10 cellular contexts compared by ENCODE assay signal in the genomic region with DNA sequence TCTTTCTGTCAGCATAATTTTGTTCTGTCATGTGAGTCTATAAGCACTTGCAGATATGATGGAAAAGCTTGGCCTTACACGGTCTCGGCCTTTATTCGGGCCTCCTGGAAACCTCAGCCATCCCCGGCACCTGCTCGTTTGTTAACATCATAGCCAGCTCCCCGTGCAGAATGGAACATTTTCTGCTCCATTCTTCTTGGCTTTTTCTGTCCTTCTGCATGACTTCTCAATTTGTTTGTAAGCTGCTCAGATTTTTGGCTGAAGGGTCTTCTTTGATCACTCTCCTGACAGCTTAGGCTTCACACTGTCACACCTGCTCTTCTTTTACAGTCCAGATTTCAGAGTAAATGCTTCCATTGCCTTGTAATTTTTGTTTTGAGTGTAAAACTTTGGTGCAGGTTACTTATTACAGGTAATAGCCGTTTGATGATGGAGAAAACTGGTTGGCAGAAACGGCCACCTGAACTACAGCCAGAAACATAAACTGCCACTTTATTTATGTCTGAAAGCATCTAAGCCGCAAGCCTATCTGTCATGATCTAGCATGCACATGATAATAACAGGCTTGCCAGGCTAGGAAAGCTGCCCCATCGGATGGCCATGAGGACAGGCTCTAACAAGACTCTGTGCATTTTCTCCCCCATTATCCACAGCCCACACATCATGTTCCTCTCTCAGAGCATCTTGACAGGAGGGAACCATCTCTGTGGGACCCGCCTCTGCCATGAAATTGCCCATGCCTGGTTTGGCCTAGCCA.
DNase-seq lines count a peak whose midpoint lies in the region; ATAC-seq and TF ChIP-seq lines count a peak whose summit lies in the region.
"Had no signal": no experiment of that assay in that cellular context is flagged by ENCODE, and none has a peak within 500 bp of the region (broad histone marks: within the 10 kb centered on the region; RNA-seq: fewer than 3 reads in every experiment).

No MANE protein-coding gene starts in this region.

- H3K4me2 ChIP-seq in PC-3 (ENCODE audit: low read length) = peak overlapping the region; percentile 73

- 70% methylated on average over 11 of the region's 11 CpGs for WGBS in esophagus muscularis mucosa
- 58 to 83% (median 61%) methylated on average over 11 of the region's 11 CpGs for WGBS in psoas muscle, 3 donors

- H3F3A ChIP-seq in PC-3 (ENCODE audit: low read length, unreplicated experiment) = peaks cover 5% of the 10 kb centered on the region

- DNase-seq in AG04450 (ENCODE audit: low read depth, low spot score) = no peak
- DNase-seq in PC-3 = no peak
- no peak for DNase-seq in esophagus muscularis mucosa (ENCODE audit: extremely low spot score)
- DNase-seq in psoas muscle = no peak
- no peak for DNase-seq in DMS 273 treated with DMSO at 0.1 percent for 48 hours (lab: John Stamatoyannopoulos, UW)
- DNase-seq in NCI-H2196 treated with DMSO at 0.1 percent for 48 hours (lab: John Stamatoyannopoulos, UW; ENCODE audit: unreplicated experiment) = no peak
- no peak for DNase-seq in NOMO-1 treated with dmso at 0.1 percent for 144 hours (lab: John Stamatoyannopoulos, UW; ENCODE audit: unreplicated experiment)
- DNase-seq in NCI-H1694 treated with DMSO at 0.1 percent for 48 hours (lab: John Stamatoyannopoulos, UW) = no peak
- DNase-seq: activated CD4-positive, alpha-beta T cell treated with anti-CD3 and anti-CD28 coated beads for 36 hours; activated gamma-delta T cell had no signal

- H3K9me3 ChIP-seq in AG04450 (ENCODE audit: control insufficient read depth, insufficient read depth, low read length) (no peaks in the 10 kb centered on the region; the same call in 1 of the 2 replicates), PC-3 (ENCODE audit: low read length) (no peaks in the 10 kb centered on the region), esophagus muscularis mucosa (no peaks in the 10 kb centered on the region), psoas muscle (no peaks in the 10 kb centered on the region)

- BruUV-seq in PC-3 (replicated peaks; lab: Mats Ljungman, UMichigan) = no TSS peak

- POLR2A ChIA-PET in AG04450 (lab: Yijun Ruan, JAX) (interaction anchor here (0.9 to 1.9 kb wide), 5 partner anchors 9 to 57 kb away, joined by 3 to 10 read pairs (median 6); no protein-coding TSS in a partner anchor), PC-3 (lab: Charles Lee; ENCODE audit: unreplicated experiment) (no interaction called here)

- H4K20me1 ChIP-seq in PC-3 (ENCODE audit: low read length) = no peaks in the 10 kb centered on the region

- no peaks in the 10 kb centered on the region for H3K27me3 ChIP-seq in AG04450 (ENCODE audit: control insufficient read depth, insufficient read depth, low read length)
- H3K27me3 ChIP-seq in PC-3 (ENCODE audit: low read length) = no peaks in the 10 kb centered on the region
- no peaks in the 10 kb centered on the region for H3K27me3 ChIP-seq in esophagus muscularis mucosa
- H3K27me3 ChIP-seq in psoas muscle (ENCODE audit: insufficient read depth in 3 of 3, low read length in 2 of 3) = no peaks in the 10 kb centered on the region

- H3K27ac ChIP-seq in AG04450 (ENCODE audit: low read depth, low read length) (peak overlapping the region; percentile 96), PC-3 (ENCODE audit: low read length) (peak overlapping the region; percentile 99), esophagus muscularis mucosa (replicated peaks in 1 of 4) (peak overlapping the region; percentile 83 to 90 (median 86)), psoas muscle (peak overlapping the region; percentile 65)

- TF ChIP-seq EP300 in esophagus muscularis mucosa (IDR thresholded peaks at IDR 0.05) = no peak

- H3K4me1 ChIP-seq in PC-3 (ENCODE audit: insufficient read depth, low read length) (peaks cover 57% of the 10 kb centered on the region), esophagus muscularis mucosa (peaks cover 49 to 59% (median 52%) of the 10 kb centered on the region in 4 donors), psoas muscle (peaks cover 28% of the 10 kb centered on the region)

- CTCF ChIA-PET in AG04450 (lab: Charles Lee) (no interaction called here), PC-3 (lab: Charles Lee) (no interaction called here)

- H3K36me3 ChIP-seq in PC-3 (ENCODE audit: low read depth, low read length) (no peaks in the 10 kb centered on the region), esophagus muscularis mucosa (no peaks in the 10 kb centered on the region), psoas muscle (ENCODE audit: insufficient read depth in 1 of 2, low read depth in 1 of 2) (no peaks in the 10 kb centered on the region)

- H3K9me2 ChIP-seq in PC-3 (replicated peaks; ENCODE audit: low read length) = no peaks in the 10 kb centered on the region

- H3K9ac ChIP-seq in PC-3 (ENCODE audit: low read length) = no peak overlapping the region

- intact Hi-C loops in PC-3 (cut with micrococcal nuclease) (no loop called here), esophagus muscularis mucosa (cut with DNase I) (no loop called here), psoas muscle (cut with DNase I) (loop anchor here in 1 of 2 donors (2.0 kb wide), 1 partner anchor 21 kb away; no protein-coding TSS in a partner anchor)

- H2AFZ ChIP-seq in PC-3 (ENCODE audit: low read length) = no peak overlapping the region

- peaks cover 11% of the 10 kb centered on the region for H3K79me2 ChIP-seq in PC-3 (ENCODE audit: low read length)

- ATAC-seq in PC-3 (no peak), psoas muscle (no peak)
- ATAC-seq: activated CD4-positive, alpha-beta T cell treated with anti-CD3 and anti-CD28 coated beads for 36 hours had no signal

- TF ChIP-seq CTCF in AG04450 (IDR thresholded peaks at IDR 0.05; ENCODE audit: low read depth, low read length) = no peak
- no peak for TF ChIP-seq CTCF in PC-3 (conservative IDR thresholded peaks at IDR 0.05; ENCODE audit: low read depth, low read length)
- TF ChIP-seq CTCF in esophagus muscularis mucosa (IDR thresholded peaks at IDR 0.05) = no peak
- TF ChIP-seq CTCF in psoas muscle (IDR thresholded peaks at IDR 0.05) = no peak

- H3K4me3 ChIP-seq in AG04450 (ENCODE audit: low read depth, low read length) (no peak overlapping the region), PC-3 (ENCODE audit: low read length) (no peak overlapping the region), esophagus muscularis mucosa (peak overlapping the region in 1 of 4 donors; percentile 2), psoas muscle (no peak overlapping the region)

- no peak for TF ChIP-seq POLR2A in esophagus muscularis mucosa (IDR thresholded peaks at IDR 0.05; ENCODE audit: low read depth)
